14 cellular contexts compared by ENCODE assay signal in the genomic region with DNA sequence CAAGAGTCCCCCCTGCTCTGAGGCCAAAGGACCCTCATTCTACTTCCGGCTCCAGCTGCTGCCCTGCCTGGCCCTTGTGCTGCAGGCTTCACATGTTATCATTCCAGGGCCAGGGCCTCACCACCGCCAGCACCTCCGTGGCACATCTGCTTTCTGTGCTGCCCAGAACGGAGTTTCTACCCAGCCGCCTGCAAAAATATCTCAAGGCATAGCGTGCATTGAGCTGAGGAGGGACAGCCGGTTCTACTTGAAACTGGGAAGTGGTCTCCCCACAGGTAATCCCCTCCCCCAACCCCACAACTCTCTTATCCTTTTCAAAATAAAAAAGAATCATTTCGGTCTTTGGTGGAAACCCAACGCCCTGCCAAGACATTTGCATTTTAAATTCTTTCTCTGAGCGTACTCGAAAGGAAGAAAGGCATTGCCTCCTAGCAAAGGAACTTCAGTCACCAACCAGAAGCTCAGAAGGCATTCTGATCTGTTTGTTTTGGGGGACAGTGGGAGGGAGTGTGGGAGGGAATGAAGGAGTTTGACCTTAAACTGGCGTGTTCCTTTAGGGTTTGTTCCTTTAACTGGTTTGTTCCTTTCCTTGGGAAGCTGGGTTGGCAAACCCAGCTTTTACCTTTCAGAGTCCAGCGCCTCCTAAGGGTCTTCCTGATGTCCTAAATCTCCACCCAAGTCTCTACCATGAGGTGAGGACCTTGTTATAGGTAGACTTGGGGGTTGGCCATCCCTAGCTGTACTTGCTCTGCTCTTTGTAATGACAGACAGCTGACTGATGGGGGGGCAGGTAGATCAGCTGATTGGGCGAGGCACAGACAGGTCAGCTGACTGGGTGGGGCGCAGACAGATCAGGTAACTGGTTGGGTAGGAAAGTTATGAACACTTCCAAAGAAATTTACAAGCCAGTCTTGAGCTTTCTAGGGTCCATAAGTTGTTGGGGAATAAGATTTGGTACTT. TPM values are rescaled to one million over a fixed set of nuclear protein-coding genes. Genes with fewer than 3 reads are reported as not detected.
A peak's percentile ranks its signal among the peaks of the same experiment; 100 is the strongest.
DNase-seq lines count a peak whose midpoint lies in the region; ATAC-seq and FAIRE-seq lines count a peak whose summit lies in the region.
"Had no signal": no experiment of that assay in that cellular context is flagged by ENCODE, and none has a peak within 500 bp of the region (broad histone marks: within the 10 kb centered on the region; RNA-seq: fewer than 3 reads in every experiment).

No MANE protein-coding gene starts in this region.

- no peak for FAIRE-seq in small intestine (lab: Jason Lieb, UNC)
- FAIRE-seq: pancreas had no signal

- no peaks in the 10 kb centered on the region for H3K9me3 Mint-ChIP-seq in activated CD4-positive, alpha-beta memory T cell treated with anti-CD3 and anti-CD28 coated beads, Interleukin-2, amount 10 ng/mL, durations not matched to agents 7 days and 5 days
- H3K9me3 Mint-ChIP-seq in activated CD4-positive, alpha-beta memory T cell treated with anti-CD3 and anti-CD28 coated beads for 36 hours: no peaks in the 10 kb centered on the region
- H3K9me3 Mint-ChIP-seq in activated naive CD4-positive, alpha-beta T cell treated with anti-CD3 and anti-CD28 coated beads, Interleukin-2, amount 50 U/mL, for 72 hours: no peaks in the 10 kb centered on the region
- H3K9me3 Mint-ChIP-seq in stimulated activated effector memory CD8-positive, alpha-beta T cell treated with anti-CD3 and anti-CD28 coated beads, Interleukin-12 subunit alpha, Interleukin-12 subunit beta, amount 100 ng/mL, for 72 hours: no peaks in the 10 kb centered on the region

- CTCF ChIA-PET in activated CD4-positive, alpha-beta memory T cell treated with anti-CD3 and anti-CD28 coated beads, Interleukin-2, amount 10 ng/mL, durations not matched to agents 7 days and 5 days (lab: Charles Lee): interaction anchor here (0.8 to 2.7 kb wide), 9 partner anchors 9 to 97 kb away, joined by 3 to 9 read pairs (median 3); a partner anchor contains a TSS
- CTCF ChIA-PET in activated CD4-positive, alpha-beta memory T cell treated with anti-CD3 and anti-CD28 coated beads for 36 hours (lab: Charles Lee): interaction anchor here (1.1 to 4.3 kb wide), 5 partner anchors 9 to 97 kb away, joined by 3 to 23 read pairs (median 4); no protein-coding TSS in a partner anchor

- no peak overlapping the region for H3K4me3 Mint-ChIP-seq in activated CD4-positive, alpha-beta memory T cell treated with anti-CD3 and anti-CD28 coated beads, Interleukin-2, amount 10 ng/mL, durations not matched to agents 7 days and 5 days
- no peak overlapping the region for H3K4me3 Mint-ChIP-seq in activated CD4-positive, alpha-beta memory T cell treated with anti-CD3 and anti-CD28 coated beads for 36 hours
- no peak overlapping the region for H3K4me3 Mint-ChIP-seq in stimulated activated effector memory CD8-positive, alpha-beta T cell treated with anti-CD3 and anti-CD28 coated beads, Interleukin-12 subunit alpha, Interleukin-12 subunit beta, amount 100 ng/mL, for 72 hours

- POLR2A ChIA-PET in activated CD4-positive, alpha-beta memory T cell treated with anti-CD3 and anti-CD28 coated beads, Interleukin-2, amount 10 ng/mL, durations not matched to agents 7 days and 5 days (lab: Charles Lee): interaction anchor here (0.7 to 2.9 kb wide), 8 partner anchors 9 to 63 kb away, joined by 3 to 17 read pairs (median 6); a partner anchor contains a TSS
- POLR2A ChIA-PET in activated CD4-positive, alpha-beta memory T cell treated with anti-CD3 and anti-CD28 coated beads for 36 hours (lab: Charles Lee): interaction anchor here (0.5 kb wide), 1 partner anchor 97 kb away, joined by 3 read pairs; no protein-coding TSS in a partner anchor

- ATAC-seq in HG02610 (IDR thresholded peaks at IDR 0.05; ENCODE audit: unreplicated experiment) (peak; percentile 32), HG03342 (IDR thresholded peaks at IDR 0.05; ENCODE audit: unreplicated experiment) (no peak), HG03139 (IDR thresholded peaks at IDR 0.05; ENCODE audit: unreplicated experiment) (no peak)
- peak; percentile 8 to 21 for ATAC-seq in activated naive CD4-positive, alpha-beta T cell treated with anti-CD3 and anti-CD28 coated beads, Interleukin-2, amount 50 U/mL, for 72 hours
- no peak for ATAC-seq in stimulated activated effector memory CD8-positive, alpha-beta T cell treated with anti-CD3 and anti-CD28 coated beads, Interleukin-12 subunit alpha, Interleukin-12 subunit beta, amount 100 ng/mL, for 72 hours
- ATAC-seq: pancreas had no signal

- intact Hi-C loops in activated CD4-positive, alpha-beta memory T cell treated with anti-CD3 and anti-CD28 coated beads for 36 hours (cut with micrococcal nuclease): no loop called here

- DNase-seq in activated CD4-positive, alpha-beta memory T cell treated with anti-CD3 and anti-CD28 coated beads, Interleukin-2, amount 10 ng/mL, durations not matched to agents 7 days and 5 days: no peak
- DNase-seq in activated CD4-positive, alpha-beta memory T cell treated with anti-CD3 and anti-CD28 coated beads for 36 hours: no peak
- peak in 1 of 2 donors; percentile 61 for DNase-seq in activated naive CD4-positive, alpha-beta T cell treated with anti-CD3 and anti-CD28 coated beads, Interleukin-2, amount 50 U/mL, for 72 hours (ENCODE audit: low spot score in 2 of 2)
- DNase-seq in stimulated activated effector memory CD8-positive, alpha-beta T cell treated with anti-CD3 and anti-CD28 coated beads, Interleukin-12 subunit alpha, Interleukin-12 subunit beta, amount 100 ng/mL, for 72 hours (ENCODE audit: low spot score in 2 of 2): no peak
- DNase-seq in small intestine: no peak
- DNase-seq: aorta, NCI-H526 had no signal

- no peaks in the 10 kb centered on the region for H3K27me3 Mint-ChIP-seq in activated CD4-positive, alpha-beta memory T cell treated with anti-CD3 and anti-CD28 coated beads, Interleukin-2, amount 10 ng/mL, durations not matched to agents 7 days and 5 days
- no peaks in the 10 kb centered on the region for H3K27me3 Mint-ChIP-seq in activated CD4-positive, alpha-beta memory T cell treated with anti-CD3 and anti-CD28 coated beads for 36 hours

- H3K36me3 Mint-ChIP-seq in activated CD4-positive, alpha-beta memory T cell treated with anti-CD3 and anti-CD28 coated beads, Interleukin-2, amount 10 ng/mL, durations not matched to agents 7 days and 5 days (ENCODE audit: low read depth): peaks cover 82% of the 10 kb centered on the region
- peaks cover 38% of the 10 kb centered on the region for H3K36me3 Mint-ChIP-seq in activated CD4-positive, alpha-beta memory T cell treated with anti-CD3 and anti-CD28 coated beads for 36 hours
- peaks cover 17 to 68% of the 10 kb centered on the region in 2 donors for H3K36me3 Mint-ChIP-seq in activated naive CD4-positive, alpha-beta T cell treated with anti-CD3 and anti-CD28 coated beads, Interleukin-2, amount 50 U/mL, for 72 hours
- peaks cover 100% of the 10 kb centered on the region for H3K36me3 Mint-ChIP-seq in stimulated activated effector memory CD8-positive, alpha-beta T cell treated with anti-CD3 and anti-CD28 coated beads, Interleukin-12 subunit alpha, Interleukin-12 subunit beta, amount 100 ng/mL, for 72 hours

- no peaks in the 10 kb centered on the region for H3K27me3 ChIP-seq in small intestine (ENCODE audit: control insufficient read depth in 2 of 2, insufficient read depth in 2 of 2, low read length in 2 of 2)

- no peaks in the 10 kb centered on the region for H3K36me3 ChIP-seq in small intestine (ENCODE audit: control insufficient read depth in 2 of 2, insufficient read depth in 2 of 2, low read length in 2 of 2)
- H3K36me3 ChIP-seq: pancreas had no signal

- no peaks in the 10 kb centered on the region for H3K9me3 ChIP-seq in small intestine (ENCODE audit: control insufficient read depth, low read depth)
- H3K9me3 ChIP-seq: pancreas had no signal

- no peak overlapping the region for H3K27ac ChIP-seq in small intestine (ENCODE audit: low read depth in 1 of 2, low read length in 1 of 2)
- H3K27ac ChIP-seq: epithelial cell of prostate, KMS-11, pancreas had no signal

- H3K27ac Mint-ChIP-seq in activated CD4-positive, alpha-beta memory T cell treated with anti-CD3 and anti-CD28 coated beads, Interleukin-2, amount 10 ng/mL, durations not matched to agents 7 days and 5 days: peak overlapping the region; percentile 77
- H3K27ac Mint-ChIP-seq in activated CD4-positive, alpha-beta memory T cell treated with anti-CD3 and anti-CD28 coated beads for 36 hours: no peak overlapping the region
- H3K27ac Mint-ChIP-seq in activated naive CD4-positive, alpha-beta T cell treated with anti-CD3 and anti-CD28 coated beads, Interleukin-2, amount 50 U/mL, for 72 hours: peak overlapping the region; percentile 75 to 80
- H3K27ac Mint-ChIP-seq in stimulated activated effector memory CD8-positive, alpha-beta T cell treated with anti-CD3 and anti-CD28 coated beads, Interleukin-12 subunit alpha, Interleukin-12 subunit beta, amount 100 ng/mL, for 72 hours: peak overlapping the region; percentile 87

- WGBS in small intestine, 3 donors: 53 to 57% (median 55%) methylated on average over 15 of the region's 15 CpGs

- H3K4me3 ChIP-seq in small intestine (ENCODE audit: low read depth in 1 of 2, low read length in 2 of 2): no peak overlapping the region
- H3K4me3 ChIP-seq: pancreas had no signal

- peaks cover 62% of the 10 kb centered on the region for H3K4me1 Mint-ChIP-seq in activated CD4-positive, alpha-beta memory T cell treated with anti-CD3 and anti-CD28 coated beads, Interleukin-2, amount 10 ng/mL, durations not matched to agents 7 days and 5 days
- H3K4me1 Mint-ChIP-seq in activated CD4-positive, alpha-beta memory T cell treated with anti-CD3 and anti-CD28 coated beads for 36 hours (ENCODE audit: low read depth): peaks cover 60% of the 10 kb centered on the region
- H3K4me1 Mint-ChIP-seq in stimulated activated effector memory CD8-positive, alpha-beta T cell treated with anti-CD3 and anti-CD28 coated beads, Interleukin-12 subunit alpha, Interleukin-12 subunit beta, amount 100 ng/mL, for 72 hours: peaks cover 74% of the 10 kb centered on the region

- H3K4me1 ChIP-seq in small intestine (ENCODE audit: control insufficient read depth in 2 of 2, insufficient read depth in 1 of 2, low read depth in 1 of 2, low read length in 1 of 2): no peaks in the 10 kb centered on the region
- H3K4me1 ChIP-seq: pancreas had no signal

RNA-seq across cellular contexts. Expression of a gene that starts 33.4 kb away (rescaled TPM):
- total RNA-seq in activated CD4-positive, alpha-beta memory T cell treated with anti-CD3 and anti-CD28 coated beads, Interleukin-2, amount 10 ng/mL, durations not matched to agents 7 days and 5 days: 1 to 10 TPM; 2.0 to 2.2 TPM
- under 1 TPM; 0.63 to 0.71 TPM for total RNA-seq in activated CD4-positive, alpha-beta memory T cell treated with anti-CD3 and anti-CD28 coated beads for 36 hours
- 1 to 10 TPM in 1 of 2 donors, under 1 TPM in 1; 0.23 to 4.3 TPM for total RNA-seq in activated naive CD4-positive, alpha-beta T cell treated with anti-CD3 and anti-CD28 coated beads, Interleukin-2, amount 50 U/mL, for 72 hours
- polyA plus RNA-seq in small intestine: under 1 TPM in 2 of 3 donors, not detected in 1; 0.25 to 0.54 TPM
- total RNA-seq: kidney epithelial cell had no signal

Comparison
In these comparisons a context has a peak if more than half of its experiments do, and no peak if none do; other contexts are left out.
1. ATAC-seq: peak in HG02610 (single experiment) and activated naive CD4-positive, alpha-beta T cell treated with anti-CD3 and anti-CD28 coated beads, Interleukin-2, amount 50 U/mL, for 72 hours (2 of 2); none in stimulated activated effector memory CD8-positive, alpha-beta T cell treated with anti-CD3 and anti-CD28 coated beads, Interleukin-12 subunit alpha, Interleukin-12 subunit beta, amount 100 ng/mL, for 72 hours (single experiment), HG03342 (single experiment) and HG03139 (single experiment).